1 cellular context compared by ENCODE assay signal in genomic region chr1:92484472-92485373, GRCh38.
TF ChIP-seq lines count a peak whose summit lies in the region.

No MANE protein-coding gene starts in this region.

TF ChIP-seq in HepG2, 621 proteins besides CTCF, POLR2A, EP300 and RAD21 (continued from another document and continues in another):
- TF ChIP-seq PAXIP1 (CRISPR knock-in tag; conservative IDR thresholded peaks at IDR 0.05) (no peak), NR2F6 (IDR thresholded peaks at IDR 0.05) (no peak), NR2F6 (CRISPR knock-in tag; IDR thresholded peaks at IDR 0.05) (no peak), ZNF746 (CRISPR knock-in tag; IDR thresholded peaks at IDR 0.05) (0 out of 2 replicates have a peak, but pooled peaks have one; percentile 13), NONO (IDR thresholded peaks at IDR 0.05) (no peak), NONO (CRISPR knock-in tag; conservative IDR thresholded peaks at IDR 0.05) (no peak), MXD1 (CRISPR knock-in tag; IDR thresholded peaks at IDR 0.05) (no peak), JDP2 (CRISPR knock-in tag; IDR thresholded peaks at IDR 0.05; ENCODE audit: borderline replicate concordance) (no peak), SOX6 (IDR thresholded peaks at IDR 0.05) (no peak), SOX6 (CRISPR knock-in tag; IDR thresholded peaks at IDR 0.05) (0 out of 2 replicates have a peak, but pooled peaks have one; percentile 11), ZNF331 (CRISPR knock-in tag; IDR thresholded peaks at IDR 0.05) (no peak; the same call in 1 of the 2 replicates), SMC3 (IDR thresholded peaks at IDR 0.05; ENCODE audit: low read length) (no peak), ESRRA (CRISPR knock-in tag; IDR thresholded peaks at IDR 0.05; ENCODE audit: low read depth) (no peak; the same call in 1 of the 2 replicates), MBD4 (IDR thresholded peaks at IDR 0.05; ENCODE audit: borderline replicate concordance, low read length) (no peak), TOE1 (CRISPR knock-in tag; IDR thresholded peaks at IDR 0.05) (no peak), NFE2L2 (IDR thresholded peaks at IDR 0.05; ENCODE audit: low read length) (no peak), GLI4 (CRISPR knock-in tag; IDR thresholded peaks at IDR 0.05; ENCODE audit: borderline replicate concordance) (no peak), PBX2 (CRISPR knock-in tag; IDR thresholded peaks at IDR 0.05) (no peak), HNRNPLL (IDR thresholded peaks at IDR 0.05; ENCODE audit: low read depth, low read length, poor library complexity, severe bottlenecking) (peak; percentile 50), SIX4 (CRISPR knock-in tag; IDR thresholded peaks at IDR 0.05) (peak; percentile 47; the same call in 1 of the 2 replicates), KDM1A (CRISPR knock-in tag; IDR thresholded peaks at IDR 0.05) (no peak), MTA1 (CRISPR knock-in tag; IDR thresholded peaks at IDR 0.05; ENCODE audit: borderline replicate concordance) (no peak), ELF4 (CRISPR knock-in tag; IDR thresholded peaks at IDR 0.05; ENCODE audit: borderline replicate concordance) (no peak), SRSF4 (IDR thresholded peaks at IDR 0.05; ENCODE audit: low read depth, low read length, poor library complexity, severe bottlenecking) (no peak), BORCS8-MEF2B (CRISPR knock-in tag; IDR thresholded peaks at IDR 0.05) (0 out of 2 replicates have a peak, but pooled peaks have one; percentile 26), AHDC1 (CRISPR knock-in tag; IDR thresholded peaks at IDR 0.05; ENCODE audit: borderline replicate concordance) (peak; percentile 61; the same call in 1 of the 2 replicates), ZNF598 (CRISPR knock-in tag; IDR thresholded peaks at IDR 0.05; ENCODE audit: borderline replicate concordance) (no peak), ZNF318 (CRISPR knock-in tag; IDR thresholded peaks at IDR 0.05) (no peak), THYN1 (CRISPR knock-in tag; IDR thresholded peaks at IDR 0.05; ENCODE audit: borderline replicate concordance, low read depth) (no peak), PCBP1 (IDR thresholded peaks at IDR 0.05; ENCODE audit: borderline replicate concordance, low read depth, low read length) (no peak), ETS1 (CRISPR knock-in tag; IDR thresholded peaks at IDR 0.05) (0 out of 2 replicates have a peak, but pooled peaks have one; percentile 69), STAG1 (CRISPR knock-in tag; IDR thresholded peaks at IDR 0.05) (no peak; the same call in 1 of the 2 replicates), GFI1 (CRISPR knock-in tag; IDR thresholded peaks at IDR 0.05; ENCODE audit: borderline replicate concordance) (peak; percentile 16; the same call in 1 of the 2 replicates), YEATS2 (CRISPR knock-in tag; IDR thresholded peaks at IDR 0.05; ENCODE audit: borderline replicate concordance) (no peak), SP1 (IDR thresholded peaks at IDR 0.05) (no peak), SP1 (CRISPR knock-in tag; IDR thresholded peaks at IDR 0.05) (no peak), ZNF574 (CRISPR knock-in tag; IDR thresholded peaks at IDR 0.05) (no peak), ONECUT2 (CRISPR knock-in tag; IDR thresholded peaks at IDR 0.05) (no peak), NBN (conservative IDR thresholded peaks at IDR 0.05) (no peak)
